Comparison of ENCODE assay signal across 20 cellular contexts in genomic region chr17:50466371-50467113, GRCh38. TPM values are rescaled to one million over a fixed set of nuclear protein-coding genes. Genes with fewer than 3 reads are reported as not detected.
A peak's percentile ranks its signal among the peaks of the same experiment; 100 is the strongest.
DNase-seq lines count a peak whose midpoint lies in the region; ATAC-seq and TF ChIP-seq lines count a peak whose summit lies in the region.
"Had no signal": no experiment of that assay in that cellular context is flagged by ENCODE, and none has a peak within 500 bp of the region (broad histone marks: within the 10 kb centered on the region; RNA-seq: fewer than 3 reads in every experiment).

No MANE protein-coding gene starts in this region.

- peaks cover 34% of the 10 kb centered on the region for H3K27me3 ChIP-seq in osteoblast (ENCODE audit: insufficient read depth, low read length)
- H3K27me3 ChIP-seq: vagina had no signal

- H3K9me3 ChIP-seq in osteoblast (ENCODE audit: low read depth, low read length): no peaks in the 10 kb centered on the region
- H3K9me3 ChIP-seq: vagina had no signal

- no peak overlapping the region for H3K27ac Mint-ChIP-seq in stimulated activated effector memory CD8-positive, alpha-beta T cell treated with anti-CD3 and anti-CD28 coated beads, Interleukin-12 subunit alpha, Interleukin-12 subunit beta, amount 100 ng/mL, for 72 hours
- H3K27ac Mint-ChIP-seq: activated T-helper 2 cell treated with anti-CD3 and anti-CD28 coated beads, Interferon-gamma antibody, Interleukin-2, Interleukin-4, amounts not matched to agents 10 μg/mL and 5 μg/mL and 100 μg/mL, durations not matched to agents 14 hours and 24 hours and 36 hours; T-helper 1 cell treated with Interleukin-12 subunit alpha and Interleukin-12 subunit beta and Interleukin-4 antibody, amounts not matched to agents 30 μg/mL and 1 μg/mL, for 36 hours; WTC11 had no signal

- DNase-seq in NAMALWA (ENCODE audit: low spot score) (peak; percentile 27), cerebellar cortex (ENCODE audit: low spot score) (peak; percentile 31), osteoblast (ENCODE audit: insufficient read length, low spot score, missing footprints) (peak; percentile 90), retina (no peak)
- no peak for DNase-seq in stimulated activated effector memory CD8-positive, alpha-beta T cell treated with anti-CD3 and anti-CD28 coated beads, Interleukin-12 subunit alpha, Interleukin-12 subunit beta, amount 100 ng/mL, for 72 hours (ENCODE audit: low spot score in 2 of 2)
- DNase-seq: amygdala, cerebellar nuclear complex, COR-L47, NCI-H187, SHP77 had no signal

- H3K36me3 Mint-ChIP-seq in stimulated activated effector memory CD8-positive, alpha-beta T cell treated with anti-CD3 and anti-CD28 coated beads, Interleukin-12 subunit alpha, Interleukin-12 subunit beta, amount 100 ng/mL, for 72 hours: no peaks in the 10 kb centered on the region
- H3K36me3 Mint-ChIP-seq: WTC11 had no signal

- peaks cover 4% of the 10 kb centered on the region for H3K36me3 ChIP-seq in osteoblast (ENCODE audit: insufficient read depth, low read length)

- no peaks in the 10 kb centered on the region for H3K79me2 ChIP-seq in osteoblast (ENCODE audit: insufficient read depth, low read length)

- H3K4me3 Mint-ChIP-seq in stimulated activated effector memory CD8-positive, alpha-beta T cell treated with anti-CD3 and anti-CD28 coated beads, Interleukin-12 subunit alpha, Interleukin-12 subunit beta, amount 100 ng/mL, for 72 hours: no peak overlapping the region
- H3K4me3 Mint-ChIP-seq: T-helper 1 cell treated with Interleukin-12 subunit alpha and Interleukin-12 subunit beta and Interleukin-4 antibody, amounts not matched to agents 30 μg/mL and 1 μg/mL, for 36 hours had no signal

- TF ChIP-seq POLR2A in GM18505 (IDR thresholded peaks at IDR 0.05; ENCODE audit: borderline replicate concordance, extremely low read depth, insufficient read depth, insufficient read length): no peak

- TF ChIP-seq CTCF in C4-2B (conservative IDR thresholded peaks at IDR 0.05) (no peak), osteoblast (IDR thresholded peaks at IDR 0.05; ENCODE audit: extremely low read depth, low read depth, low read length) (no peak)

- peaks cover 12% of the 10 kb centered on the region for H4K20me1 ChIP-seq in osteoblast (ENCODE audit: insufficient read depth, low read length)

- no peak overlapping the region for H3K4me3 ChIP-seq in osteoblast (ENCODE audit: insufficient read depth, low read length)
- H3K4me3 ChIP-seq: vagina had no signal

- ATAC-seq in GM19397 (IDR thresholded peaks at IDR 0.05; ENCODE audit: unreplicated experiment) (no peak), GM18505 (IDR thresholded peaks at IDR 0.05; ENCODE audit: unreplicated experiment) (no peak)
- no peak for ATAC-seq in stimulated activated effector memory CD8-positive, alpha-beta T cell treated with anti-CD3 and anti-CD28 coated beads, Interleukin-12 subunit alpha, Interleukin-12 subunit beta, amount 100 ng/mL, for 72 hours
- ATAC-seq: WTC11 had no signal

- no peak overlapping the region for H2AFZ ChIP-seq in osteoblast (ENCODE audit: low read length)

- no peaks in the 10 kb centered on the region for H3K9me3 Mint-ChIP-seq in stimulated activated effector memory CD8-positive, alpha-beta T cell treated with anti-CD3 and anti-CD28 coated beads, Interleukin-12 subunit alpha, Interleukin-12 subunit beta, amount 100 ng/mL, for 72 hours
- H3K9me3 Mint-ChIP-seq: activated T-helper 2 cell treated with anti-CD3 and anti-CD28 coated beads, Interferon-gamma antibody, Interleukin-2, Interleukin-4, amounts not matched to agents 10 μg/mL and 5 μg/mL and 100 μg/mL, durations not matched to agents 14 hours and 24 hours and 36 hours; T-helper 1 cell treated with Interleukin-12 subunit alpha and Interleukin-12 subunit beta and Interleukin-4 antibody, amounts not matched to agents 30 μg/mL and 1 μg/mL, for 36 hours; WTC11 had no signal

- H3K4me1 Mint-ChIP-seq in stimulated activated effector memory CD8-positive, alpha-beta T cell treated with anti-CD3 and anti-CD28 coated beads, Interleukin-12 subunit alpha, Interleukin-12 subunit beta, amount 100 ng/mL, for 72 hours: peaks cover 34% of the 10 kb centered on the region

- H3K27ac ChIP-seq in C4-2B (peak overlapping the region; percentile 46), osteoblast (ENCODE audit: low read depth, low read length) (no peak overlapping the region)
- H3K27ac ChIP-seq: vagina had no signal

- no peak overlapping the region for H3K4me2 ChIP-seq in osteoblast (ENCODE audit: insufficient read depth, low read length)

- peaks cover 3% of the 10 kb centered on the region for H3K4me1 ChIP-seq in osteoblast (ENCODE audit: insufficient read depth, low read length)

RNA-seq across cellular contexts. Expression of gene CHAD, which starts 2.1 kb away (rescaled TPM):
- not detected in 2 replicates for total RNA-seq in osteoblast
- total RNA-seq: activated CD8-positive, alpha-beta memory T cell treated with anti-CD3 and anti-CD28 coated beads for 36 hours; activated T-helper 2 cell treated with anti-CD3 and anti-CD28 coated beads, Interferon-gamma antibody, Interleukin-2, Interleukin-4, amounts not matched to agents 10 μg/mL and 5 μg/mL and 100 μg/mL, durations not matched to agents 14 hours and 24 hours and 36 hours; H4; M059J; vagina had no signal

RNA-seq across cellular contexts. Expression of gene RSAD1, which starts 12.1 kb away (rescaled TPM):
- 23.9 and 26.5 TPM in 2 replicates for total RNA-seq in osteoblast

RNA-seq across cellular contexts. Expression of gene ACSF2, which starts 40.5 kb away (rescaled TPM):
- total RNA-seq in osteoblast: 60.1 and 63.0 TPM in 2 replicates

RNA-seq across cellular contexts. Expression of gene MYCBPAP, which starts 41.7 kb away (rescaled TPM):
- 0.36 and 0.88 TPM in 2 replicates for total RNA-seq in osteoblast
- total RNA-seq: H4, M059J, vagina had no signal

Comparison
In these comparisons a context has a peak if more than half of its experiments do, and no peak if none do; other contexts are left out.
1. DNase-seq: peak in NAMALWA (single experiment), cerebellar cortex (single experiment) and osteoblast (single experiment); none in retina (single experiment) and stimulated activated effector memory CD8-positive, alpha-beta T cell treated with anti-CD3 and anti-CD28 coated beads, Interleukin-12 subunit alpha, Interleukin-12 subunit beta, amount 100 ng/mL, for 72 hours (0 of 2).